In the genomic region with DNA sequence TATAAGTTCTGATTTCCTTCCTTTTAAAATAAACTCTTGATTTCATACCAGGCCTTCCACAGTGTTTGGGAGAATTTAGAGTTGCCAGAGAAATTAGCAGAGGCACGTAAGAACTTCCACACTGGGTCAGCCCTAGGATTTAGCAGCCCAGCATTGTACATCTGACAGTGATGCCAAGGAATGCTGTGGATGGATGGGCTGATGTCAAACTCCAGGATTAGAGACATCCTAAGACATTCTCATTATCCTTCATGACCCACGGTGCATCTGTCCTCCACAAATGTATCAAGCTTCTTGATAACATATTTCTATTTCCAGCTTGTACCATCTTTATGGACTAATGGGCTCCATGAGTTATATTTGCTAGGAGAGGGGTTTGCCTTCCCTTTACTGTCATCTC, we compare ENCODE assay signal across 16 cellular contexts. TPM values are rescaled to one million over a fixed set of nuclear protein-coding genes. Genes with fewer than 3 reads are reported as not detected.
DNase-seq lines count a peak whose midpoint lies in the region; ATAC-seq and TF ChIP-seq lines count a peak whose summit lies in the region.
"Had no signal": no experiment of that assay in that cellular context is flagged by ENCODE, and none has a peak within 500 bp of the region (broad histone marks: within the 10 kb centered on the region; RNA-seq: fewer than 3 reads in every experiment).

No MANE protein-coding gene starts in this region.

- H3K4me1 Mint-ChIP-seq in mesothelial cell of epicardium (peaks cover 29% of the 10 kb centered on the region), nephron (peaks cover 47% of the 10 kb centered on the region), T-helper 17 cell (no peaks in the 10 kb centered on the region)
- H3K4me1 Mint-ChIP-seq: CD4-positive, alpha-beta memory T cell had no signal

- H3K4me3 Mint-ChIP-seq in mesothelial cell of epicardium (no peak overlapping the region), nephron (peak overlapping the region in 1 of 3 experiments; percentile 13), T-helper 17 cell (no peak overlapping the region)
- H3K4me3 Mint-ChIP-seq: CD4-positive, alpha-beta memory T cell had no signal

- DNase-seq in mesothelial cell of epicardium (ENCODE audit: low spot score in 2 of 2, unreplicated experiment in 2 of 2), result no peak
- DNase-seq in gastrocnemius medialis, result no peak
- no peak for DNase-seq in NCI-H1436 treated with DMSO at 0.1 percent for 48 hours (lab: John Stamatoyannopoulos, UW)
- no peak for DNase-seq in T-helper 17 cell
- no peak for DNase-seq in stimulated activated CD4-positive, alpha-beta T cell treated with anti-CD3 and anti-CD28 coated beads, Interleukin-4, amount 100 ng/mL, for 24 hours
- no peak for DNase-seq in omental fat pad (ENCODE audit: low spot score)
- DNase-seq: C1 segment of cervical spinal cord; Calu3; CD4-positive, alpha-beta memory T cell; COR-L47; DMS53; GF-D8; GM23248; H7; HCEC 1CT had no signal

- intact Hi-C loops in gastrocnemius medialis (cut with DNase I; ENCODE audit: low total_unique reads), result no loop called here

- peak overlapping the region; percentile 70 to 94 (median 77) for H3K27ac ChIP-seq in gastrocnemius medialis
- H3K27ac ChIP-seq: GM23248 had no signal

- no peaks in the 10 kb centered on the region for H3K27me3 Mint-ChIP-seq in mesothelial cell of epicardium (ENCODE audit: low read depth)
- no peaks in the 10 kb centered on the region for H3K27me3 Mint-ChIP-seq in nephron (ENCODE audit: low read depth)
- peaks cover 41% of the 10 kb centered on the region for H3K27me3 Mint-ChIP-seq in T-helper 17 cell

- H3K4me3 ChIP-seq in gastrocnemius medialis, result no peak overlapping the region
- H3K4me3 ChIP-seq: GM23248 had no signal

- no peak for ATAC-seq in gastrocnemius medialis
- ATAC-seq in T-helper 17 cell, result no peak
- ATAC-seq in omental fat pad (ENCODE audit: low FRiP score), result no peak

- H3K36me3 Mint-ChIP-seq in mesothelial cell of epicardium (no peaks in the 10 kb centered on the region), nephron (ENCODE audit: low read depth) (no peaks in the 10 kb centered on the region), T-helper 17 cell (ENCODE audit: low read depth) (peaks cover 2% of the 10 kb centered on the region)
- H3K36me3 Mint-ChIP-seq: CD4-positive, alpha-beta memory T cell had no signal

- peaks cover 16 to 25% of the 10 kb centered on the region in 2 donors for H3K4me1 ChIP-seq in gastrocnemius medialis

- H3K9me3 ChIP-seq in gastrocnemius medialis, result no peaks in the 10 kb centered on the region
- H3K9me3 ChIP-seq in T-helper 17 cell (ENCODE audit: control insufficient read depth, low read length, poor library complexity, severe bottlenecking), result no peaks in the 10 kb centered on the region

- no peaks in the 10 kb centered on the region for H3K36me3 ChIP-seq in gastrocnemius medialis

- in situ Hi-C loops in gastrocnemius medialis (cut with MboI; ENCODE audit: low sequenced_read_pairs in 4 of 4), result no loop called here

- peak overlapping the region; percentile 3 for H3K27ac Mint-ChIP-seq in mesothelial cell of epicardium
- peak overlapping the region in 2 of 3 experiments; percentile 1 to 3 for H3K27ac Mint-ChIP-seq in nephron
- no peak overlapping the region for H3K27ac Mint-ChIP-seq in T-helper 17 cell
- H3K27ac Mint-ChIP-seq: CD4-positive, alpha-beta memory T cell had no signal

- TF ChIP-seq POLR2A in gastrocnemius medialis (IDR thresholded peaks at IDR 0.05), result no peak

- no peaks in the 10 kb centered on the region for H3K9me3 Mint-ChIP-seq in mesothelial cell of epicardium
- H3K9me3 Mint-ChIP-seq in nephron, result no peaks in the 10 kb centered on the region
- H3K9me3 Mint-ChIP-seq: CD4-positive, alpha-beta memory T cell had no signal

- TF ChIP-seq CTCF in mesothelial cell of epicardium (IDR thresholded peaks at IDR 0.05; ENCODE audit: unreplicated experiment) (no peak), nephron (IDR thresholded peaks at IDR 0.05; ENCODE audit: unreplicated experiment in 3 of 3) (no peak), gastrocnemius medialis (IDR thresholded peaks at IDR 0.05 in 4 of 5, conservative IDR thresholded peaks at IDR 0.05 in 1 of 5) (no peak), omental fat pad (IDR thresholded peaks at IDR 0.05) (no peak)

- no peaks in the 10 kb centered on the region for H3K27me3 ChIP-seq in gastrocnemius medialis

RNA-seq across cellular contexts. Expression of a gene that starts 8.0 kb away (rescaled TPM):
- total RNA-seq in mesothelial cell of epicardium (635 to 667 TPM (median 659 TPM) in 3 replicates), gastrocnemius medialis (1,000 to 10,000 TPM in 1 of 4 donors, 100 to 1,000 TPM in 3; 656 to 1,383 (median 909) TPM), T-helper 17 cell (10 to 100 TPM; 10.4 to 32.4 TPM), omental fat pad (100 to 1,000 TPM; 167 to 702 (median 252) TPM)

Comparison
In these comparisons a context has a peak if more than half of its experiments do, and no peak if none do; other contexts are left out.
1. RNA of a gene that starts 8.0 kb away (total RNA-seq): 656 to 1,383 TPM in gastrocnemius medialis, 635 to 667 TPM in mesothelial cell of epicardium and 167 to 702 TPM in omental fat pad; 10.4 to 32.4 TPM in T-helper 17 cell; every median in the first group is over 4 times any median in the second.